ENCODE assay signal across 15 cellular contexts in genomic region chr7:43727494-43727893, GRCh38. TPM values are rescaled to one million over a fixed set of nuclear protein-coding genes. Genes with fewer than 3 reads are reported as not detected.
DNase-seq lines count a peak whose midpoint lies in the region; ATAC-seq, FAIRE-seq and TF ChIP-seq lines count a peak whose summit lies in the region.
"Had no signal": no experiment of that assay in that cellular context is flagged by ENCODE, and none has a peak within 500 bp of the region (broad histone marks: within the 10 kb centered on the region; RNA-seq: fewer than 3 reads in every experiment).

No MANE protein-coding gene starts in this region.

- H3K27me3 ChIP-seq in HepG2 (ENCODE audit: control insufficient read depth in 1 of 2, insufficient read depth in 2 of 2, low read length in 2 of 2) (no peaks in the 10 kb centered on the region; a peak in 1 of 5 replicates), right lobe of liver (no peaks in the 10 kb centered on the region), left ventricle myocardium inferior (ENCODE audit: low read depth) (no peaks in the 10 kb centered on the region)
- H3K27me3 ChIP-seq: brain microvascular endothelial cell, MG63 had no signal

- no TSS peak for BruUV-seq in HepG2 (replicated peaks; lab: Mats Ljungman, UMichigan)

- no peaks in the 10 kb centered on the region for H3K27me3 Mint-ChIP-seq in T-cell

- TF ChIP-seq CTCF in HepG2 (CRISPR knock-in tag; IDR thresholded peaks at IDR 0.05) (no peak), right lobe of liver (IDR thresholded peaks at IDR 0.05) (no peak), fibroblast of villous mesenchyme (IDR thresholded peaks at IDR 0.05; ENCODE audit: insufficient read depth, low read depth, low read length) (peak; percentile 1), left ventricle myocardium inferior (IDR thresholded peaks at IDR 0.05; ENCODE audit: borderline replicate concordance) (no peak)

- no peak overlapping the region for H3K27ac Mint-ChIP-seq in T-cell

- POLR2A ChIA-PET in HepG2 (lab: Yijun Ruan, JAX) (no interaction called here), T-cell (lab: Charles Lee) (interaction anchor here in 1 of 2 donors (0.7 kb wide), 1 partner anchor 35 kb away, joined by 3 read pairs; no protein-coding TSS in a partner anchor)

- ATAC-seq in HepG2, result no peak
- ATAC-seq in right lobe of liver, result no peak
- ATAC-seq in T-cell (replicated peaks in 1 of 4), result no peak
- no peak for ATAC-seq in GM19452 (IDR thresholded peaks at IDR 0.05; ENCODE audit: unreplicated experiment)

- peak overlapping the region; percentile 60 to 93 (median 90) for H3K4me3 Mint-ChIP-seq in T-cell

- 21% methylated on average over 1 of the region's 1 CpG for WGBS in HepG2 (ENCODE audit: low lambda C conversion rate)
- WGBS in right lobe of liver (ENCODE audit: insufficient coverage, low coverage, low lambda C conversion rate, missing lambda C conversion rate), result 21% methylated on average over 1 of the region's 1 CpG

- H2AFZ ChIP-seq in HepG2 (ENCODE audit: low read length), result no peak overlapping the region

- TF ChIP-seq POLR2A in HepG2 (IDR thresholded peaks at IDR 0.05; ENCODE audit: insufficient read depth in 1 of 2, low read depth in 2 of 2, low read length in 2 of 2) (no peak), right lobe of liver (IDR thresholded peaks at IDR 0.05) (no peak)

- H3K4me3 ChIP-seq in HepG2 (replicated peaks in 1 of 3; ENCODE audit: insufficient read depth in 1 of 3, low read depth in 2 of 3, low read length in 3 of 3) (peak overlapping the region in 1 of 3 experiments; percentile 24; a peak in 2 of 6 replicates), right lobe of liver (no peak overlapping the region), fibroblast of villous mesenchyme (ENCODE audit: low read depth, low read length) (no peak overlapping the region), left ventricle myocardium inferior (no peak overlapping the region)

- no peaks in the 10 kb centered on the region for H3K9me3 Mint-ChIP-seq in T-cell

- H3K36me3 Mint-ChIP-seq in T-cell, result peaks cover 8% of the 10 kb centered on the region

- CTCF ChIA-PET in HepG2 (lab: Yijun Ruan, JAX; ENCODE audit: low intra/inter-chr PET ratio, low total read pairs) (interaction anchor here (3.0 kb wide), 1 partner anchor 111 kb away, joined by 14 read pairs; no protein-coding TSS in a partner anchor), T-cell (lab: Charles Lee) (no interaction called here)

- DNase-seq in HepG2 (ENCODE audit: low spot score), result no peak
- no peak for DNase-seq in right lobe of liver
- DNase-seq in T-cell, result no peak
- DNase-seq in fibroblast of villous mesenchyme (ENCODE audit: low read depth), result no peak
- DNase-seq in DMS53 (lab: John Stamatoyannopoulos, UW), result no peak
- no peak for DNase-seq in left ventricle myocardium inferior
- DNase-seq in glomerular visceral epithelial cell (ENCODE audit: extremely low spot score), result no peak
- DNase-seq: brain microvascular endothelial cell; hypothalamus; MG63; NCI-H2171; stimulated activated naive CD4-positive, alpha-beta T cell had no signal

- peaks cover 5% of the 10 kb centered on the region; the same call in 1 of the 2 replicates for H4K20me1 ChIP-seq in HepG2 (ENCODE audit: insufficient read depth, low read length)

- TF ChIP-seq RAD21 in HepG2 (CRISPR knock-in tag; IDR thresholded peaks at IDR 0.05), result no peak

- H3K36me3 ChIP-seq in HepG2 (replicated peaks in 1 of 2; ENCODE audit: control insufficient read depth in 1 of 2, insufficient read depth in 2 of 2, low read length in 2 of 2), result no peaks in the 10 kb centered on the region; a peak in 1 of 5 replicates
- H3K36me3 ChIP-seq in right lobe of liver, result no peaks in the 10 kb centered on the region
- H3K36me3 ChIP-seq in left ventricle myocardium inferior, result no peaks in the 10 kb centered on the region
- H3K36me3 ChIP-seq: brain microvascular endothelial cell, MG63 had no signal

- intact Hi-C loops in HepG2 (cut with micrococcal nuclease; ENCODE audit: unreplicated experiment), result no loop called here
- intact Hi-C loops in right lobe of liver (cut with DNase I), result loop anchor here in 1 of 2 donors (10.0 kb wide), 1 partner anchor 143 kb away; the partner anchor contains the start of gene STK17A
- intact Hi-C loops in left ventricle myocardium inferior (cut with micrococcal nuclease), result loop anchor here (10.0 kb wide), 1 partner anchor 107 kb away; no protein-coding TSS in a partner anchor

- H3K4me2 ChIP-seq in HepG2 (ENCODE audit: low read depth, low read length), result peak overlapping the region; percentile 56

- no peak for FAIRE-seq in HepG2 (lab: Jason Lieb, UNC)
- FAIRE-seq: endothelial cell of umbilical vein had no signal

- H3K4me1 ChIP-seq in HepG2 (ENCODE audit: insufficient read depth, low read length) (peaks cover 35% of the 10 kb centered on the region), right lobe of liver (peaks cover 0 to 15% (median 2%) of the 10 kb centered on the region in 4 donors), left ventricle myocardium inferior (peaks cover 67% of the 10 kb centered on the region)

- in situ Hi-C loops in HepG2 (cut with HindIII; ENCODE audit: extremely low pct_ligation_motif_present, low pct_unique_long_range_greater_than_20kb), result no loop called here

- no peak overlapping the region for H3K9ac ChIP-seq in HepG2 (ENCODE audit: insufficient read depth, low read depth, low read length)

- H3K27ac ChIP-seq in HepG2 (ENCODE audit: extremely low read length, insufficient read depth, low read length) (no peak overlapping the region), right lobe of liver (no peak overlapping the region), left ventricle myocardium inferior (replicated peaks) (no peak overlapping the region)
- H3K27ac ChIP-seq: brain microvascular endothelial cell, C4-2B had no signal

- no peak for TF ChIP-seq EP300 in HepG2 (IDR thresholded peaks at IDR 0.05; ENCODE audit: low read depth in 2 of 2, low read length in 2 of 2)
- TF ChIP-seq EP300 in HepG2 (CRISPR knock-in tag; IDR thresholded peaks at IDR 0.05; ENCODE audit: borderline replicate concordance), result no peak

- peaks cover 46 to 55% (median 48%) of the 10 kb centered on the region in 3 donors for H3K4me1 Mint-ChIP-seq in T-cell

- H3K79me2 ChIP-seq in HepG2 (ENCODE audit: insufficient read depth, low read length), result peaks cover 63% of the 10 kb centered on the region

- no peaks in the 10 kb centered on the region for H3K9me3 ChIP-seq in HepG2 (ENCODE audit: low read length)
- no peaks in the 10 kb centered on the region for H3K9me3 ChIP-seq in right lobe of liver
- no peaks in the 10 kb centered on the region for H3K9me3 ChIP-seq in left ventricle myocardium inferior (replicated peaks)
- H3K9me3 ChIP-seq: MG63 had no signal

RNA-seq across cellular contexts. Expression of gene COA1, which starts 1.8 kb away (rescaled TPM):
- total RNA-seq in HepG2 (2016; rRNA removed; fragmentation: Illumina TruSeq; extraction: Trizol), result 65.7 and 73.8 TPM in 2 replicates
- total RNA-seq in HepG2 (2016; cell fraction: cytosol; rRNA removed; fragmentation: Illumina TruSeq; extraction: Trizol; ENCODE audit: low read depth), result 55.7 and 58.2 TPM in 2 replicates
- total RNA-seq in HepG2 (2016; cell fraction: insoluble cytoplasmic fraction; rRNA removed; fragmentation: Illumina TruSeq; extraction: Trizol), result 70.5 and 77.2 TPM in 2 replicates
- total RNA-seq in HepG2 (2016; cell fraction: membrane; rRNA removed; fragmentation: Illumina TruSeq; extraction: Trizol), result 72.3 and 77.3 TPM in 2 replicates
- 76.7 and 96.2 TPM in 2 replicates for total RNA-seq in HepG2 (2016; cell fraction: nucleus; rRNA removed; fragmentation: Illumina TruSeq; extraction: Trizol)
- 32.1 and 33.2 TPM in 2 replicates for polyA plus RNA-seq in HepG2 (2011; rRNA removed)
- 26.3 and 35.6 TPM in 2 replicates for polyA plus RNA-seq in HepG2 (2011; cell fraction: cytosol; rRNA removed)
- polyA plus RNA-seq in HepG2 (2011; cell fraction: nucleus; rRNA removed), result 25.4 and 32.3 TPM in 2 replicates
- 50.0 and 53.2 TPM in 2 replicates for polyA plus RNA-seq in HepG2 (2012)
- 44.5 and 61.1 TPM in 2 replicates for polyA plus RNA-seq in HepG2 (2016; cell fraction: cytosol; fragmentation: Illumina TruSeq; extraction: Trizol; ENCODE audit: low read depth)
- polyA plus RNA-seq in HepG2 (2016; cell fraction: insoluble cytoplasmic fraction; fragmentation: Illumina TruSeq; extraction: Trizol; ENCODE audit: low read depth), result 79.5 and 94.9 TPM in 2 replicates
- 74.5 and 82.3 TPM in 2 replicates for polyA plus RNA-seq in HepG2 (2016; cell fraction: membrane; fragmentation: Illumina TruSeq; extraction: Trizol; ENCODE audit: low read depth)
- polyA plus RNA-seq in HepG2 (2016; cell fraction: nucleus; fragmentation: Illumina TruSeq; extraction: Trizol; ENCODE audit: insufficient read depth, low read depth), result 75.3 and 81.4 TPM in 2 replicates
- 53.0 and 124 TPM in 2 replicates for polyA minus RNA-seq in HepG2 (2011; rRNA and poly(A)+ RNA removed; ENCODE audit: low replicate concordance)
- 14.2 and 15.8 TPM in 2 replicates for polyA minus RNA-seq in HepG2 (2011; cell fraction: cytosol; rRNA and poly(A)+ RNA removed)
- polyA minus RNA-seq in HepG2 (2011; cell fraction: nucleus; rRNA and poly(A)+ RNA removed), result 105 and 106 TPM in 2 replicates
- total RNA-seq in right lobe of liver, result 10 to 100 TPM; 15.8 to 35.6 (median 19.9) TPM
- 10 to 100 TPM; 49.6 to 92.1 (median 67.8) TPM for total RNA-seq in T-cell
- total RNA-seq in fibroblast of villous mesenchyme, result 37.7 and 41.5 TPM in 2 replicates
- total RNA-seq in left ventricle myocardium inferior, result 76.5 TPM

RNA-seq across cellular contexts. Expression of gene BLVRA, which starts 31.0 kb away (rescaled TPM):
- total RNA-seq in HepG2 (2016; rRNA removed; fragmentation: Illumina TruSeq; extraction: Trizol) (64.2 and 95.5 TPM in 2 replicates), right lobe of liver (10 to 100 TPM in 1 of 6 experiments, 1 to 10 TPM in 5; 3.1 to 14.7 (median 5.6) TPM), T-cell (10 to 100 TPM; 14.1 to 21.3 (median 17.3) TPM), fibroblast of villous mesenchyme (14.7 and 24.2 TPM in 2 replicates), left ventricle myocardium inferior (44.8 TPM)
- total RNA-seq in HepG2 (2016; cell fraction: cytosol; rRNA removed; fragmentation: Illumina TruSeq; extraction: Trizol; ENCODE audit: low read depth), result 21.9 and 23.4 TPM in 2 replicates
- 67.8 and 102 TPM in 2 replicates for total RNA-seq in HepG2 (2016; cell fraction: insoluble cytoplasmic fraction; rRNA removed; fragmentation: Illumina TruSeq; extraction: Trizol)
- total RNA-seq in HepG2 (2016; cell fraction: membrane; rRNA removed; fragmentation: Illumina TruSeq; extraction: Trizol), result 20.5 and 21.4 TPM in 2 replicates
- total RNA-seq in HepG2 (2016; cell fraction: nucleus; rRNA removed; fragmentation: Illumina TruSeq; extraction: Trizol), result 27.3 and 29.0 TPM in 2 replicates
- 34.5 and 39.2 TPM in 2 replicates for polyA plus RNA-seq in HepG2 (2011; rRNA removed)
- 47.8 and 49.9 TPM in 2 replicates for polyA plus RNA-seq in HepG2 (2011; cell fraction: cytosol; rRNA removed)
- polyA plus RNA-seq in HepG2 (2011; cell fraction: nucleus; rRNA removed), result 12.4 and 14.9 TPM in 2 replicates
- 44.0 and 55.0 TPM in 2 replicates for polyA plus RNA-seq in HepG2 (2012)
- polyA plus RNA-seq in HepG2 (2016; cell fraction: cytosol; fragmentation: Illumina TruSeq; extraction: Trizol; ENCODE audit: low read depth), result 24.0 and 27.8 TPM in 2 replicates
- 114 and 128 TPM in 2 replicates for polyA plus RNA-seq in HepG2 (2016; cell fraction: insoluble cytoplasmic fraction; fragmentation: Illumina TruSeq; extraction: Trizol; ENCODE audit: low read depth)
- polyA plus RNA-seq in HepG2 (2016; cell fraction: membrane; fragmentation: Illumina TruSeq; extraction: Trizol; ENCODE audit: low read depth), result 19.9 and 21.4 TPM in 2 replicates
- 45.1 and 49.9 TPM in 2 replicates for polyA plus RNA-seq in HepG2 (2016; cell fraction: nucleus; fragmentation: Illumina TruSeq; extraction: Trizol; ENCODE audit: insufficient read depth, low read depth)
- 29.9 and 40.1 TPM in 2 replicates for polyA minus RNA-seq in HepG2 (2011; rRNA and poly(A)+ RNA removed; ENCODE audit: low replicate concordance)
- 17.3 and 18.1 TPM in 2 replicates for polyA minus RNA-seq in HepG2 (2011; cell fraction: cytosol; rRNA and poly(A)+ RNA removed)
- 9.5 and 12.1 TPM in 2 replicates for polyA minus RNA-seq in HepG2 (2011; cell fraction: nucleus; rRNA and poly(A)+ RNA removed)
